In the genomic region with DNA sequence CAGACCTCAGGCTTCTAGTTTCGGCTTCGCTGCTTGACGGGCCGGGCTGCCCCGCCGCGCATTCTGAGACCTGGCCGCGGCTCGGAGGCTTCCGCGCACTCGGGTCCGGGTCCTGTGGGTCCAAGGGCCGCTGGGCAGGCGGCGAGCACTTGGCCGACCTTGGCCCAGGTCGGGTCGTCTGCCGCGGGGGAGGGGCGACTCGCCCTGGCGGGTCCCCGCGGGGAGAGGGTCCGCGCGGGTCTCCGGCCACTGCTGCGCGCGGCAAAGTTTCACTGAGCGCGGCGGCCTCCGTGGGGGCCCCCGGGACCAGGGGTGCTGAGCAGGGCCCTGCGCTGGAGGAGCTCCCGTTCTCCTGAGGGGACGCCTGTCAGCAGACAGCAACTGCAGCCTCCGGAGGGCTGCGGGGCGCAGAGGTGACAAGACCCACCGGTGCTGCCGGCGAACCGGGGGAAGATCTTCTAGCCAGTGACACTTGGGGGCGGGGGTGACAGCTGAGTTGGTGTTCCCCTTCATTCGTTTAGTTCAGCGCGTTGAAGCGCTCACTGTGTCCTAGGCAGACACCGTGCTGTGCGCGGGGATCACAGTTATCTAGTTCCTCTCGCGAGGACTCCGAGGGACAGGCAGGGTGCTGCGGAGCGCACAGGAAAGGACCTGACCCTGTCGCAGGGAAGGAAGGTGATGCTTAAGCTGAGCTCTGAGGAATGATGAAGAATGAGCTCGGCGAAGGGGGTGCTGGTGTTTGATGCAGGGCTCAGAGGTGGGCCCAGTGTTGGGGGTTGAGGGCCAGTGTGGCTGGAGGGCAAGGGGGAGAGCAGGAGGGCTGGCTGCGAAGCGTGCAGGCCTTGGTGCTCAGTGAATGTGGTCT, we compare ENCODE assay signal across 1 cellular context.
TF ChIP-seq lines count a peak whose summit lies in the region.

No MANE protein-coding gene starts in this region.

TF ChIP-seq in endothelial cell of umbilical vein, 7 proteins besides CTCF, POLR2A, EP300 and RAD21:
- TF ChIP-seq FOS (IDR thresholded peaks at IDR 0.05; ENCODE audit: borderline replicate concordance, insufficient read depth, low read length): no peak
- TF ChIP-seq POLR2AphosphoS5 (IDR thresholded peaks at IDR 0.05; ENCODE audit: insufficient read depth, low read depth, low read length): peak; percentile 4
